9 cellular contexts compared by ENCODE assay signal in the genomic region with DNA sequence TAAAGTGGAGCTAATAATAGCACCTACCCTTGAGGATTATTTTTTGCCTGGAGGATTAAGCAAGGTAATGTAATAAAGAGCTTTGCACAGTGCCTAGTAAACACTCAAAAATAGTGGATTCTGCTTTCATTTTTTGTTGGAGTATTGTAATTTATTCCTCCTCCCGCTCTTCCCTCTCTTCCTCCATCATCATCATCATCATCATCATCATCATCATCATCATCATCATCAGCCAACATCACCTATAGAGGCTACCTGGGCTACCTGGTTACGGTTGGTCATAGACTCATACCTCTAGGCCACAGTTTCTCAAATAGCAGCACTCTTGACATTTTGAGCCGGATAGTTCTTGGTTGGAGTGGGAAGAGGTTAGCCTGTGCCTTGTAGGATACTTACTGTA.
"Had no signal": no experiment of that assay in that cellular context is flagged by ENCODE, and none has a peak within 500 bp of the region (broad histone marks: within the 10 kb centered on the region; RNA-seq: fewer than 3 reads in every experiment).

No MANE protein-coding gene starts in this region.

- H3K27ac Mint-ChIP-seq: GM23338, H9, HFFc6, IgD-negative memory B cell had no signal

- H3K27me3 Mint-ChIP-seq: IgD-negative memory B cell had no signal

- H3K4me3 ChIP-seq: GM23338 had no signal

- H3K9me3 Mint-ChIP-seq: HFFc6 had no signal

- ATAC-seq: GM23338 had no signal

- FAIRE-seq: H1, H54, HTR-8/SVneo had no signal

- H2AFZ ChIP-seq: GM23338 had no signal

- DNase-seq: H9, HCEC 1CT, HFFc6, KBM-7 had no signal

- H3K4me1 Mint-ChIP-seq: GM23338, H9, IgD-negative memory B cell had no signal

- H3K36me3 Mint-ChIP-seq: IgD-negative memory B cell had no signal

- H3K4me3 Mint-ChIP-seq: GM23338, H9, HFFc6, IgD-negative memory B cell had no signal

- H3K4me2 ChIP-seq: GM23338 had no signal
